ENCODE assay signal across 18 cellular contexts in the genomic region with DNA sequence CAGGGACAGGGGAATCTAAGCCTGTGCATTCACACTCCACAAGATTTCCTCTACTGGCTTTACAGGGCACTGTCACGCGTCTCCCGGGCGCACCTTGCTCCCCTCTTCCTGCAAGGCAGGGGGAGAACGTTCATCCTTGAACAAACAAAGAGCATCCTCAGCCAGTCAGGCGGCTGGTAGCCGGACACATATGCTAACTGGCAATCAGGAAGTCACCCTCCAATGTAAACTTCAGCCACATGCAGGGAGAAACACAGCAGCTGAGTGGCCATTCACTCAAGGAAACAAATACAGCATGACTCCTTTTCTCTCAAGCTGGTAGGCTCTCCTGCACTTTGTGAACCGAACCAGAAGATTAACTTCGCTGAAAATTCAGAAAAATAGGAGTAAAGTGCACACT. TPM values are rescaled to one million over a fixed set of nuclear protein-coding genes. Genes with fewer than 3 reads are reported as not detected.
DNase-seq lines count a peak whose midpoint lies in the region; ATAC-seq and TF ChIP-seq lines count a peak whose summit lies in the region.
"Had no signal": no experiment of that assay in that cellular context is flagged by ENCODE, and none has a peak within 500 bp of the region (broad histone marks: within the 10 kb centered on the region; RNA-seq: fewer than 3 reads in every experiment).

No MANE protein-coding gene starts in this region.

- H3K9me3 Mint-ChIP-seq in stimulated activated naive CD8-positive, alpha-beta T cell treated with anti-CD3 and anti-CD28 coated beads, Interleukin-15, amount 100 ng/mL, for 72 hours, result no peaks in the 10 kb centered on the region
- H3K9me3 Mint-ChIP-seq: T-helper 2 cell treated with Interferon-gamma antibody and Interleukin-4, amounts not matched to agents 5 μg/mL and 100 μg/mL, for 36 hours had no signal

- ATAC-seq in mucosa of descending colon, result peak; percentile 52
- no peak for ATAC-seq in stimulated activated naive CD8-positive, alpha-beta T cell treated with anti-CD3 and anti-CD28 coated beads, Interleukin-15, amount 100 ng/mL, for 72 hours
- ATAC-seq: GM23338 had no signal

- DNase-seq in NCI-H1417 (lab: John Stamatoyannopoulos, UW) (peak; percentile 3 to 61 (median 21)), NCI-H1417 treated with DMSO at 0.1 percent for 48 hours (lab: John Stamatoyannopoulos, UW) (no peak), DMS53 treated with DMSO at 0.1 percent for 48 hours (lab: John Stamatoyannopoulos, UW; ENCODE audit: unreplicated experiment) (peak; percentile 62), SHP77 (lab: John Stamatoyannopoulos, UW) (peak; percentile 57 to 82), mucosa of descending colon (no peak), nucleus accumbens (lab: John Stamatoyannopoulos, UW) (no peak)
- DNase-seq in stimulated activated naive CD8-positive, alpha-beta T cell treated with anti-CD3 and anti-CD28 coated beads, Interleukin-15, amount 100 ng/mL, for 72 hours, result no peak
- no peak for DNase-seq in stimulated activated CD4-positive, alpha-beta T cell treated with anti-CD3 and anti-CD28 coated beads, Interleukin-4, amount 100 ng/mL, for 1 hour
- DNase-seq: Caco-2; NCI-H1694; NCI-H2227 treated with DMSO at 0.1 percent for 48 hours; NCI-H524 treated with DMSO at 0.1 percent for 48 hours; NK-92 treated with Interleukin-12 subunit alpha and Interleukin-12 subunit beta, amount 100 ng/mL, for 24 hours; Right ventricle myocardium superior; SK-N-SH had no signal

- no peak overlapping the region for H3K27ac Mint-ChIP-seq in stimulated activated naive CD8-positive, alpha-beta T cell treated with anti-CD3 and anti-CD28 coated beads, Interleukin-15, amount 100 ng/mL, for 72 hours
- H3K27ac Mint-ChIP-seq: CD14-positive monocyte; GM23338; T-helper 2 cell treated with Interferon-gamma antibody and Interleukin-4, amounts not matched to agents 5 μg/mL and 100 μg/mL, for 36 hours had no signal

- no peaks in the 10 kb centered on the region for H3K4me1 ChIP-seq in mucosa of descending colon (ENCODE audit: low read depth)
- H3K4me1 ChIP-seq: Caco-2 had no signal

- H3K36me3 ChIP-seq in mucosa of descending colon (ENCODE audit: low read depth), result no peaks in the 10 kb centered on the region

- intact Hi-C loops in mucosa of descending colon (cut with DNase I, micrococcal nuclease), result no loop called here

- no peak overlapping the region for H3K4me3 ChIP-seq in mucosa of descending colon
- H3K4me3 ChIP-seq: GM23338 had no signal

- no peak for TF ChIP-seq CTCF in mucosa of descending colon (IDR thresholded peaks at IDR 0.05)

- peaks cover 25% of the 10 kb centered on the region for H3K27me3 Mint-ChIP-seq in stimulated activated naive CD8-positive, alpha-beta T cell treated with anti-CD3 and anti-CD28 coated beads, Interleukin-15, amount 100 ng/mL, for 72 hours

- peaks cover 9% of the 10 kb centered on the region for H3K4me1 Mint-ChIP-seq in stimulated activated naive CD8-positive, alpha-beta T cell treated with anti-CD3 and anti-CD28 coated beads, Interleukin-15, amount 100 ng/mL, for 72 hours

- no peaks in the 10 kb centered on the region for H3K9me3 ChIP-seq in mucosa of descending colon
- H3K9me3 ChIP-seq: Caco-2, SK-N-SH had no signal

- H3K4me3 Mint-ChIP-seq in stimulated activated naive CD8-positive, alpha-beta T cell treated with anti-CD3 and anti-CD28 coated beads, Interleukin-15, amount 100 ng/mL, for 72 hours, result no peak overlapping the region
- H3K4me3 Mint-ChIP-seq: CD14-positive monocyte; GM23338; T-helper 2 cell treated with Interferon-gamma antibody and Interleukin-4, amounts not matched to agents 5 μg/mL and 100 μg/mL, for 36 hours had no signal

RNA-seq across cellular contexts. Expression of a gene that starts 10.8 kb away (rescaled TPM):
- total RNA-seq in mucosa of descending colon, result 10 to 100 TPM; 76.9 to 89.2 (median 78.9) TPM

Comparison
In these comparisons a context has a peak if more than half of its experiments do, and no peak if none do; other contexts are left out.
1. DNase-seq: peak in NCI-H1417 (3 of 3), DMS53 treated with DMSO at 0.1 percent for 48 hours (single experiment) and SHP77 (2 of 2); none in NCI-H1417 treated with DMSO at 0.1 percent for 48 hours (single experiment), mucosa of descending colon (0 of 3), stimulated activated naive CD8-positive, alpha-beta T cell treated with anti-CD3 and anti-CD28 coated beads, Interleukin-15, amount 100 ng/mL, for 72 hours (0 of 2), nucleus accumbens (0 of 56) and stimulated activated CD4-positive, alpha-beta T cell treated with anti-CD3 and anti-CD28 coated beads, Interleukin-4, amount 100 ng/mL, for 1 hour (single experiment).